ENCODE assay signal across 14 cellular contexts in the genomic region with DNA sequence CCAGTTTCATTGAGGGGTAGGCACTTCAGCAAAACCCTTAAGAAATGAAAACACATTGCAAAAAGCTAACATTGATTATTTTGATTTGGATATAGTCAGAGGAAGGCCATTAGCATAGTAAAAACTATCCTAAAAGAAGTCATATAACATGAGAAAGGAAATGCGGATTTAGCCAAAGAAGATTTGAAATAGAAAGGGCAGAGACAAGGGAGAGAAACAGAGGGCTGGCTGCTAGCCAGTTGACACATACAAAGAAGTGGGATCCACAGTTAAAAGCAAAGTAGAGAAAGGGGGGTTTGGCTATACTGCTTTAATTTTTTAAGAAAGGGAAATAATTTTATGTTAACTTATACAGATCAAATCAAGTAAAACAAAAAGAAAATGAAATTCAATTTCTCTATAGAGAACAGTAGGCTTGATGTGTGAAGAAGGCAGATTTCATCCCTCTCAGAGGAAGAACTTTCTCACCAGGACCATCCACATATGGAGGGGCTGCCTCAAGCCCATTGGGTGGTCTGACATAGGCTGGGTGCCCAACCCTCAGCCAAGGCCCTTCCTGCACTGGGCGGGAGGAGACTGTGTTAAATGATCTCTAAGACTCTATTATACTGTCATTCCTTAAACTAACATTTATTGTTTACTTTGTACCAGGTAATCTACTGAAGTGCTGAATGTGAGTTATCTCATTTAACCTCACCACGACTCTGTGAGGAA.
"Had no signal": no experiment of that assay in that cellular context is flagged by ENCODE, and none has a peak within 500 bp of the region (broad histone marks: within the 10 kb centered on the region; RNA-seq: fewer than 3 reads in every experiment).

No MANE protein-coding gene starts in this region.

- H3K4me1 ChIP-seq: psoas muscle had no signal

- H3K4me3 ChIP-seq: lung, psoas muscle, thoracic aorta had no signal

- H3K9me3 ChIP-seq: thoracic aorta had no signal

- H3K27ac ChIP-seq: epithelial cell of prostate, psoas muscle, thoracic aorta had no signal

- H3K36me3 ChIP-seq: thoracic aorta had no signal

- ATAC-seq: naive thymus-derived CD8-positive, alpha-beta T cell had no signal

- DNase-seq: activated CD4-positive, alpha-beta memory T cell treated with anti-CD3 and anti-CD28 coated beads, Interleukin-2, amount 10 ng/mL, durations not matched to agents 7 days and 5 days; activated CD4-positive, CD25-positive, alpha-beta regulatory T cell treated with anti-CD3 and anti-CD28 coated beads, Interleukin-2, amount 50 U/mL, for 72 hours; activated gamma-delta T cell; activated T-cell treated with anti-CD3 and anti-CD28 coated beads, Interleukin-2, amount 50 U/mL, for 48 hours; amygdala; effector CD4-positive, alpha-beta T cell; hypothalamus; naive thymus-derived CD8-positive, alpha-beta T cell; psoas muscle; stimulated activated CD4-positive, alpha-beta T cell treated with anti-CD3 and anti-CD28 coated beads, Interleukin-15, amount 100 ng/mL, for 24 hours; stimulated activated CD4-positive, alpha-beta T cell treated with anti-CD3 and anti-CD28 coated beads, Interleukin-4, amount 100 ng/mL, for 24 hours had no signal
